Comparison of ENCODE assay signal across 16 cellular contexts in genomic region chr2:43160778-43161177, GRCh38.
DNase-seq lines count a peak whose midpoint lies in the region; ATAC-seq lines count a peak whose summit lies in the region.
"Had no signal": no experiment of that assay in that cellular context is flagged by ENCODE, and none has a peak within 500 bp of the region (broad histone marks: within the 10 kb centered on the region; RNA-seq: fewer than 3 reads in every experiment).

No MANE protein-coding gene starts in this region.

- peak overlapping the region in 1 of 3 donors; percentile 99 for H3K27ac Mint-ChIP-seq in CD4-positive, CD25-positive, alpha-beta regulatory T cell
- H3K27ac Mint-ChIP-seq in naive thymus-derived CD8-positive, alpha-beta T cell, result peak overlapping the region; percentile 94 to 100 (median 98)

- no peaks in the 10 kb centered on the region for H3K9me3 Mint-ChIP-seq in CD4-positive, CD25-positive, alpha-beta regulatory T cell
- H3K9me3 Mint-ChIP-seq in naive thymus-derived CD8-positive, alpha-beta T cell, result no peaks in the 10 kb centered on the region
- H3K9me3 Mint-ChIP-seq: memory B cell had no signal

- H3K4me3 Mint-ChIP-seq in CD4-positive, CD25-positive, alpha-beta regulatory T cell, result no peak overlapping the region
- peak overlapping the region in 4 of 10 donors; percentile 14 to 78 (median 22) for H3K4me3 Mint-ChIP-seq in naive thymus-derived CD8-positive, alpha-beta T cell
- H3K4me3 Mint-ChIP-seq: memory B cell had no signal

- peaks cover 0 to 74% (median 38%) of the 10 kb centered on the region in 4 donors for H3K4me1 Mint-ChIP-seq in CD4-positive, CD25-positive, alpha-beta regulatory T cell
- peaks cover 34 to 88% (median 85%) of the 10 kb centered on the region in 4 donors for H3K4me1 Mint-ChIP-seq in naive thymus-derived CD8-positive, alpha-beta T cell

- peak overlapping the region; percentile 92 for H3K27ac ChIP-seq in CD4-positive, CD25-positive, alpha-beta regulatory T cell (ENCODE audit: insufficient read depth, low read length, poor library complexity, severe bottlenecking)
- H3K27ac ChIP-seq in duodenal mucosa (ENCODE audit: low read depth, low read length), result peak overlapping the region; percentile 85

- ATAC-seq in CD4-positive, CD25-positive, alpha-beta regulatory T cell (ENCODE audit: low read depth in 2 of 2), result no peak
- ATAC-seq in naive thymus-derived CD8-positive, alpha-beta T cell, result no peak
- ATAC-seq: psoas muscle had no signal

- DNase-seq in CD4-positive, CD25-positive, alpha-beta regulatory T cell, result no peak
- DNase-seq in HT-29 (ENCODE audit: low spot score) (peak; percentile 57), NCI-H1092 (lab: John Stamatoyannopoulos, UW) (no peak), KBM-7 (no peak), ACHN (no peak)
- DNase-seq in naive thymus-derived CD8-positive, alpha-beta T cell, result no peak
- DNase-seq: activated CD4-positive, alpha-beta T cell treated with anti-CD3 and anti-CD28 coated beads, Interleukin-2, amount 50 U/mL, for 48 hours; GDM1; NCI-H1417 treated with DMSO at 0.1 percent for 48 hours; NCI-H510A; psoas muscle; stimulated activated CD4-positive, alpha-beta T cell treated with anti-CD3 and anti-CD28 coated beads, Interleukin-4, amount 100 ng/mL, for 1 hour; T-helper 1 cell had no signal

- in situ Hi-C loops in KBM-7 (cut with MboI; ENCODE audit: low pct_unique_long_range_greater_than_20kb, low sequenced_read_pairs) (no loop called here), ACHN (cut with HindIII; ENCODE audit: low pct_ligation_motif_present, low pct_unique_long_range_greater_than_20kb, low sequenced_read_pairs) (no loop called here)

- no peaks in the 10 kb centered on the region for H3K36me3 ChIP-seq in CD4-positive, CD25-positive, alpha-beta regulatory T cell (ENCODE audit: control insufficient read depth, insufficient read depth, low read length)
- no peaks in the 10 kb centered on the region for H3K36me3 ChIP-seq in duodenal mucosa (ENCODE audit: control insufficient read depth in 1 of 2, insufficient read depth in 2 of 2, low read length in 2 of 2)
- H3K36me3 ChIP-seq: esophagus muscularis mucosa had no signal

- H3K27me3 ChIP-seq in CD4-positive, CD25-positive, alpha-beta regulatory T cell (ENCODE audit: control insufficient read depth, insufficient read depth, low read length), result no peaks in the 10 kb centered on the region
- H3K27me3 ChIP-seq in duodenal mucosa (ENCODE audit: control insufficient read depth in 1 of 2, insufficient read depth in 2 of 2, low read length in 2 of 2), result no peaks in the 10 kb centered on the region
- H3K27me3 ChIP-seq: esophagus muscularis mucosa had no signal

- H3K36me3 Mint-ChIP-seq in CD4-positive, CD25-positive, alpha-beta regulatory T cell, result no peaks in the 10 kb centered on the region
- H3K36me3 Mint-ChIP-seq in naive thymus-derived CD8-positive, alpha-beta T cell, result peaks cover 0 to 3% (median 0%) of the 10 kb centered on the region in 3 donors
- H3K36me3 Mint-ChIP-seq: memory B cell had no signal

- H3K4me1 ChIP-seq in CD4-positive, CD25-positive, alpha-beta regulatory T cell (ENCODE audit: control insufficient read depth, insufficient read depth, low read length, poor library complexity, severe bottlenecking), result peaks cover 46% of the 10 kb centered on the region
- peaks cover 64 to 74% of the 10 kb centered on the region in 2 donors for H3K4me1 ChIP-seq in duodenal mucosa (ENCODE audit: control insufficient read depth in 1 of 2, insufficient read depth in 2 of 2, low read length in 2 of 2)

- H3K4me3 ChIP-seq in CD4-positive, CD25-positive, alpha-beta regulatory T cell (ENCODE audit: low read depth, low read length), result no peak overlapping the region
- peak overlapping the region in 1 of 2 donors; percentile 4 for H3K4me3 ChIP-seq in duodenal mucosa (ENCODE audit: low read depth in 1 of 2, low read length in 2 of 2)
- H3K4me3 ChIP-seq: esophagus muscularis mucosa, psoas muscle had no signal

- no peaks in the 10 kb centered on the region for H3K27me3 Mint-ChIP-seq in CD4-positive, CD25-positive, alpha-beta regulatory T cell
- no peaks in the 10 kb centered on the region for H3K27me3 Mint-ChIP-seq in naive thymus-derived CD8-positive, alpha-beta T cell
- H3K27me3 Mint-ChIP-seq: memory B cell had no signal

- peak overlapping the region; percentile 4 to 66 for H3K9ac ChIP-seq in duodenal mucosa (ENCODE audit: low read depth in 1 of 2, low read length in 2 of 2)

- H3K9me3 ChIP-seq in CD4-positive, CD25-positive, alpha-beta regulatory T cell (ENCODE audit: control insufficient read depth in 2 of 2, low read length in 2 of 2), result no peaks in the 10 kb centered on the region
- no peaks in the 10 kb centered on the region for H3K9me3 ChIP-seq in duodenal mucosa (ENCODE audit: control insufficient read depth in 1 of 2, low read length in 2 of 2)
- H3K9me3 ChIP-seq: esophagus muscularis mucosa, psoas muscle had no signal

- POLR2A ChIA-PET in naive thymus-derived CD8-positive, alpha-beta T cell (lab: Charles Lee), result interaction anchor here (1.1 to 43.5 kb wide), 7 partner anchors 9 to 61 kb away, joined by 3 to 1530 read pairs (median 40); partner anchors contain the start of gene ZFP36L2
